In the genomic region with DNA sequence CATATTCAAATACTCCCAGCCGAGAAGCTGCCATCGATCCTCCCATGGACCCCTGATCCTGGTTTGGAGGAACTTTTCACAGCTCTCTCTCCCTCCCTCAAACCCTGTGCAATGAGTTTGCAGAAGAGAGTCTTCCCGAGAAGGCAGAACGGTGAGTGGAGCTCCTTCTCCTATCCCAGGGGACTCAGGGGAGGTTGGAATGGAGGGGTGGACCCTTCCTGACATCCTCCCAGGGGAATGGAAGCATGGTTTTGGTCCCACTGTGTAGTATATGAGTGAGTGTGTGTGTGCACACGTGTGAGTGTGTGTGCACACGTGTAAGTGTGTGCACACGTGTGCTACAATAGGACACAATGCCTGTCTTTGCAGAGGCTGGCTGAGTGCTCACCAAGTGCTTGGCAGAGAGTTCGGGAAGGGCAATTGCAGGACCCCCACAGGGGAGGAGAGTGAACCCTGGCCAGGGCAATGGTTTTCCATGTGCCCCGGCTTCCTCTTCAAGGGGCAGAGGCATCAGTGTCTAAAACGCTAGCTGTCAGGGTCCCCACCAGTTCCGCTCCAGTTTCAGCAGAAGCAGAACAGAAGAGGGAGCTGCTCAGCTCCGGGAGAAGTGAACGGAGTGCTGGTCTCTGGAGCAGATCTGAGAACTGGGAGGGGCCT, we compare ENCODE assay signal across 14 cellular contexts. TPM values are rescaled to one million over a fixed set of nuclear protein-coding genes. Genes with fewer than 3 reads are reported as not detected.
DNase-seq lines count a peak whose midpoint lies in the region; ATAC-seq and TF ChIP-seq lines count a peak whose summit lies in the region.
"Had no signal": no experiment of that assay in that cellular context is flagged by ENCODE, and none has a peak within 500 bp of the region (broad histone marks: within the 10 kb centered on the region; RNA-seq: fewer than 3 reads in every experiment).

No MANE protein-coding gene starts in this region.

- no peak for TF ChIP-seq POLR2A in adrenal gland (IDR thresholded peaks at IDR 0.05)

- POLR2A ChIA-PET in BJ (lab: Charles Lee) = no interaction called here

- ATAC-seq in HG03159 (IDR thresholded peaks at IDR 0.05; ENCODE audit: unreplicated experiment) = no peak

- CTCF ChIA-PET in BJ (lab: Yijun Ruan, JAX) = interaction anchor here (0.8 to 1.7 kb wide), 7 partner anchors 10 to 154 kb away, joined by 3 to 10 read pairs (median 3); no protein-coding TSS in a partner anchor

- peaks cover 13% of the 10 kb centered on the region for H3K27me3 ChIP-seq in BJ (ENCODE audit: control insufficient read depth, insufficient read depth, low read length)
- H3K27me3 ChIP-seq in adrenal gland = no peaks in the 10 kb centered on the region
- peaks cover 26% of the 10 kb centered on the region for H3K27me3 ChIP-seq in left ventricle myocardium inferior (ENCODE audit: low read depth)
- peaks cover 4% of the 10 kb centered on the region for H3K27me3 ChIP-seq in rectal smooth muscle tissue (ENCODE audit: control insufficient read depth, insufficient read depth, low read length)
- H3K27me3 ChIP-seq: BLaER1, SJSA1 had no signal

- H3K4me3 ChIP-seq in BJ (ENCODE audit: low read depth, low read length) = no peak overlapping the region; the same call in 1 of the 2 replicates
- H3K4me3 ChIP-seq in adrenal gland = peak overlapping the region in 1 of 4 donors; percentile 33
- peak overlapping the region; percentile 53 for H3K4me3 ChIP-seq in left ventricle myocardium inferior
- H3K4me3 ChIP-seq in rectal smooth muscle tissue (ENCODE audit: low read length) = peak overlapping the region; percentile 70
- H3K4me3 ChIP-seq: BLaER1, SJSA1 had no signal

- H3K4me1 ChIP-seq in adrenal gland (replicated peaks in 1 of 2) = no peaks in the 10 kb centered on the region
- peaks cover 7% of the 10 kb centered on the region for H3K4me1 ChIP-seq in left ventricle myocardium inferior
- peaks cover 3% of the 10 kb centered on the region for H3K4me1 ChIP-seq in rectal smooth muscle tissue (ENCODE audit: control insufficient read depth, insufficient read depth, low read length)
- H3K4me1 ChIP-seq: SJSA1 had no signal

- TF ChIP-seq CTCF in BJ (IDR thresholded peaks at IDR 0.05; ENCODE audit: insufficient read depth, low read depth, low read length) (peak; percentile 39), adrenal gland (IDR thresholded peaks at IDR 0.05) (no peak), left ventricle myocardium inferior (IDR thresholded peaks at IDR 0.05; ENCODE audit: borderline replicate concordance) (peak; percentile 24)

- DNase-seq in BJ (ENCODE audit: low read depth) (no peak), adrenal gland (peak in 1 of 7 donors; percentile 40), left ventricle myocardium inferior (no peak), NCI-H2107 treated with DMSO at 0.1 percent for 48 hours (lab: John Stamatoyannopoulos, UW; ENCODE audit: unreplicated experiment) (no peak), NCI-H1930 (lab: John Stamatoyannopoulos, UW) (no peak)
- no peak for DNase-seq in activated effector memory CD4-positive, alpha-beta T cell treated with Interleukin-2 at 50 U/mL for 16 hours
- DNase-seq: activated CD4-positive, alpha-beta T cell treated with anti-CD3 and anti-CD28 coated beads for 48 hours; activated effector memory CD4-positive, alpha-beta T cell treated with anti-CD3 and anti-CD28 coated beads, Interleukin-2, amount 50 U/mL, for 16 hours; stimulated activated naive CD4-positive, alpha-beta T cell treated with Interleukin-2 at 50 U/mL for 16 hours had no signal

- H3K27ac ChIP-seq in adrenal gland = peak overlapping the region in 3 of 5 donors; percentile 15 to 77 (median 41)
- peak overlapping the region; percentile 70 for H3K27ac ChIP-seq in left ventricle myocardium inferior (replicated peaks)
- H3K27ac ChIP-seq in rectal smooth muscle tissue (ENCODE audit: low read depth, low read length) = peak overlapping the region; percentile 27
- H3K27ac ChIP-seq: BLaER1, SJSA1 had no signal

- H3K9ac ChIP-seq in rectal smooth muscle tissue (ENCODE audit: low read length) = no peak overlapping the region
- H3K9ac ChIP-seq: BLaER1 had no signal

- H3K36me3 ChIP-seq in BJ (ENCODE audit: control insufficient read depth, insufficient read depth, low read length) (no peaks in the 10 kb centered on the region), adrenal gland (replicated peaks in 1 of 2) (no peaks in the 10 kb centered on the region), left ventricle myocardium inferior (no peaks in the 10 kb centered on the region), rectal smooth muscle tissue (ENCODE audit: control insufficient read depth, insufficient read depth, low read length) (no peaks in the 10 kb centered on the region)
- H3K36me3 ChIP-seq: BLaER1, SJSA1 had no signal

- 23 to 37% (median 30%) methylated on average over 13 of the region's 13 CpGs for WGBS in adrenal gland, 4 donors

- intact Hi-C loops in adrenal gland (cut with DNase I) (no loop called here), left ventricle myocardium inferior (cut with micrococcal nuclease) (no loop called here)

- H3K9me3 ChIP-seq in adrenal gland (replicated peaks in 1 of 3) (no peaks in the 10 kb centered on the region), left ventricle myocardium inferior (replicated peaks) (no peaks in the 10 kb centered on the region)
- H3K9me3 ChIP-seq: BLaER1, SJSA1 had no signal

RNA-seq across cellular contexts. Expression of a gene that starts 13.8 kb away (rescaled TPM):
- polyA plus RNA-seq in BJ (2011; rRNA removed) (0.01 and 0.06 TPM in 2 replicates), adrenal gland (10 to 100 TPM in 1 of 3 donors, 1 to 10 TPM in 2; 3.7 to 14.3 (median 8.8) TPM)
- 0.15 and 0.81 TPM in 2 replicates for polyA minus RNA-seq in BJ (2011; rRNA and poly(A)+ RNA removed)
- total RNA-seq in adrenal gland (10 to 100 TPM in 2 of 8 donors, 1 to 10 TPM in 6; 3.3 to 16.0 (median 6.3) TPM), left ventricle myocardium inferior (3.8 TPM)
- total RNA-seq: LHCN-M2, SJSA1 had no signal

RNA-seq across cellular contexts. Expression of a gene that starts 48.8 kb away (rescaled TPM):
- polyA plus RNA-seq in BJ (2011; rRNA removed) = not detected in 2 replicates
- 0.21 and 0.47 TPM in 2 replicates for polyA minus RNA-seq in BJ (2011; rRNA and poly(A)+ RNA removed)
- under 1 TPM in 1 of 8 donors, not detected in 7; 0.43 TPM for total RNA-seq in adrenal gland
- polyA plus RNA-seq in adrenal gland = under 1 TPM in 2 of 3 donors, not detected in 1; 0.10 to 0.31 TPM
- total RNA-seq in left ventricle myocardium inferior = 0.91 TPM
- total RNA-seq: SJSA1 had no signal

Comparison
In these comparisons a context has a peak if more than half of its experiments do, and no peak if none do; other contexts are left out.
1. CTCF ChIP-seq: peak in BJ (single experiment) and left ventricle myocardium inferior (single experiment); none in adrenal gland (0 of 6).
2. Peak in every context shown above with its lines, with median percentiles within 50 percentile points of each other: H3K27ac ChIP-seq.